In the genomic region with DNA sequence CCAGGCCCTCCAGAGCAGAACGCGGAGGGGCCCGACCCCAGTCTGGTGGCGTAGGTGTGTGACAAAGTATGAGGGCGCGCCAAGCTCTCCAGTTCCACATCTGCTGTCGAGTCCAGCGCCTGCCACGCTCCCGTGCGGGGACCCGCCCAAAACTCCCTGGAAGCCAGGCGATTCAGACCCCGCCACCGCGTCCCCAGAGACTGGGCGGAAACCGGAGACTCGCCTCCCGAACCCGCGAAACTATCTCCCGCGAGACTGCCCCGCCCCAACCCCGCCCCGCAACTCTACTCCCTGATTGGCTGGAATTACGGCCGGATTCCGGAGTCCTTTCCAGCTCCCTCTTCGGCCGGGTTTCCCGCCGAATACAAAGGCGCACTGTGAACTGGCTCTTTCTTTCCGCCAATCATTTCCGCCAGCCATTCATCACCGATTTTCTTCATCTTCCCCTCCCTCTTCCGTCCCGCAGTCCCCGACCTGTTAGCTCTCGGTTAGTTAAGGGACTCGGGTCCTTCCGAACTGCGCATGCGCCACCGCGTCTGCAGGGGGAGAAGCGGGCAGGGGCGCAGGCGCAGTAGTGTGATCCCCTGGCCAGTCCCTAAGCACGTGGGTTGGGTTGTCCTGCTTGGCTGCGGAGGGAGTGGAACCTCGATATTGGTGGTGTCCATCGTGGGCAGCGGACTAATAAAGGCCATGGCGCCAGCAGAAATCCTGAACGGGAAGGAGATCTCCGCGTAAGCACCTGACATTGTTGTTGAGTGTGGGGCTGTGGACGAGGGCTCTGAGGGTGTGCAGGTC, we compare ENCODE assay signal across 8 cellular contexts. TPM values are rescaled to one million over a fixed set of nuclear protein-coding genes. Genes with fewer than 3 reads are reported as not detected.
A peak's percentile ranks its signal among the peaks of the same experiment; 100 is the strongest.
DNase-seq lines count a peak whose midpoint lies in the region; ATAC-seq and TF ChIP-seq lines count a peak whose summit lies in the region.

TSS of gene MTHFD1 (plus strand) at position 616 of the 795 bp plus-strand sequence. CDS start at position 691, 75 bp downstream.

- CTCF ChIA-PET in mammary epithelial cell (lab: Charles Lee; ENCODE audit: low non-redundant PET): interaction anchor here (0.6 to 0.7 kb wide), 2 partner anchors 83 to 90 kb away, joined by 7 to 12 read pairs; no protein-coding TSS in a partner anchor

- no peak for TF ChIP-seq CTCF in WERI-Rb-1 (IDR thresholded peaks at IDR 0.05; ENCODE audit: low read depth, low read length)
- TF ChIP-seq CTCF in mammary epithelial cell (conservative IDR thresholded peaks at IDR 0.05 in 1 of 2, IDR thresholded peaks at IDR 0.05 in 1 of 2; ENCODE audit: extremely low read depth in 1 of 2, insufficient read depth in 1 of 2, low read depth in 1 of 2, low read length in 2 of 2): no peak

- WGBS in mammary epithelial cell (ENCODE audit: low coverage, missing lambda C conversion rate): 2% methylated on average over 24 of the region's 61 CpGs

- DNase-seq in ACHN (peak; percentile 97), NCI-H2227 (lab: John Stamatoyannopoulos, UW; ENCODE audit: unreplicated experiment) (peak; percentile 99), WERI-Rb-1 (peak; percentile 99), mammary epithelial cell (peak; percentile 99)

- H3K27me3 ChIP-seq in WERI-Rb-1 (ENCODE audit: insufficient read depth, low read depth, severe bottlenecking) (no peaks in the 10 kb centered on the region), mammary epithelial cell (ENCODE audit: insufficient read depth, low read length) (no peaks in the 10 kb centered on the region), iPS-20b (ENCODE audit: insufficient read depth, low read length) (no peaks in the 10 kb centered on the region)

- intact Hi-C loops in mammary epithelial cell (cut with micrococcal nuclease): loop anchor here (5.0 kb wide), 2 partner anchors 46 to 114 kb away; partner anchors contain the start of genes ZBTB1 and ZBTB25

- H3K79me2 ChIP-seq in mammary epithelial cell (ENCODE audit: insufficient read depth, low read length): peaks cover 55% of the 10 kb centered on the region

- peak within 1 kb of the TSS; percentile 86 for H3K4me2 ChIP-seq in mammary epithelial cell (ENCODE audit: insufficient read depth, low read depth, low read length)

- H3K27ac ChIP-seq in WERI-Rb-1 (peak within 1 kb of the TSS; percentile 91), mammary epithelial cell (ENCODE audit: insufficient read depth, low read depth, low read length) (peak within 1 kb of the TSS; percentile 75), iPS-20b (ENCODE audit: low read length) (peak within 1 kb of the TSS; percentile 79), skin epidermis (peak within 1 kb of the TSS; percentile 52 to 92 (median 84))

- H2AFZ ChIP-seq in mammary epithelial cell (ENCODE audit: low read depth, low read length): peak within 1 kb of the TSS; percentile 100

- H3K4me3 ChIP-seq in WERI-Rb-1 (ENCODE audit: low read depth, low read length): peak within 1 kb of the TSS; percentile 83
- peak within 1 kb of the TSS; percentile 69 to 92 (median 88) for H3K4me3 ChIP-seq in mammary epithelial cell (replicated peaks in 1 of 3; ENCODE audit: insufficient read depth in 1 of 3, low read depth in 2 of 3, low read length in 3 of 3)
- peak within 1 kb of the TSS; percentile 73 for H3K4me3 ChIP-seq in iPS-20b (ENCODE audit: low read length)
- H3K4me3 ChIP-seq in skin epidermis: peak within 1 kb of the TSS; percentile 55 to 78 (median 63)

- no TSS peak for BruUV-seq in mammary epithelial cell (replicated peaks; lab: Mats Ljungman, UMichigan)

- dilution Hi-C loops in mammary epithelial cell (cut with HindIII; ENCODE audit: low sequenced_read_pairs): no loop called here

- H3K4me1 ChIP-seq in mammary epithelial cell (ENCODE audit: insufficient read depth, low read length): no peaks in the 10 kb centered on the region
- H3K4me1 ChIP-seq in iPS-20b (ENCODE audit: insufficient read depth, low read length): peaks cover 14% of the 10 kb centered on the region

- peak; percentile 75 for ATAC-seq in GM18873 (IDR thresholded peaks at IDR 0.05; ENCODE audit: low FRiP score, unreplicated experiment)
- ATAC-seq in HG03139 (IDR thresholded peaks at IDR 0.05; ENCODE audit: unreplicated experiment): peak; percentile 72

- peaks cover 32% of the 10 kb centered on the region for H3K36me3 ChIP-seq in WERI-Rb-1
- H3K36me3 ChIP-seq in mammary epithelial cell (ENCODE audit: insufficient read depth, low read length): peaks cover 7% of the 10 kb centered on the region
- H3K36me3 ChIP-seq in iPS-20b (ENCODE audit: insufficient read depth, low read depth, low read length): peaks cover 14% of the 10 kb centered on the region; the same call in 1 of the 2 replicates

- H3K9me3 ChIP-seq in WERI-Rb-1 (ENCODE audit: severe bottlenecking) (no peaks in the 10 kb centered on the region), mammary epithelial cell (replicated peaks; ENCODE audit: insufficient read depth, low read length) (no peaks in the 10 kb centered on the region), iPS-20b (ENCODE audit: insufficient read depth, low read depth, low read length) (no peaks in the 10 kb centered on the region)

- H3K9ac ChIP-seq in mammary epithelial cell (ENCODE audit: insufficient read depth, low read length) (peak within 1 kb of the TSS; percentile 91), iPS-20b (ENCODE audit: low read depth, low read length) (peak within 1 kb of the TSS; percentile 98)

- in situ Hi-C loops in ACHN (cut with HindIII; ENCODE audit: low pct_ligation_motif_present, low pct_unique_long_range_greater_than_20kb, low sequenced_read_pairs) (no loop called here), mammary epithelial cell (cut with MboI; ENCODE audit: low sequenced_read_pairs in 2 of 2) (no loop called here)

- no peaks in the 10 kb centered on the region for H4K20me1 ChIP-seq in mammary epithelial cell (ENCODE audit: insufficient read depth, low read length)

RNA-seq across cellular contexts. Expression of gene MTHFD1, which starts in this region (rescaled TPM):
- 100 to 1,000 TPM in 1 of 2 donors, 10 to 100 TPM in 1; 39.5 to 117 TPM for total RNA-seq in mammary epithelial cell
- polyA plus RNA-seq in mammary epithelial cell: 70.7 TPM
- 193 TPM for polyA minus RNA-seq in mammary epithelial cell

Comparison
In these comparisons a context has a peak if more than half of its experiments do, and no peak if none do; other contexts are left out.
1. Peak in every context shown above with its lines: DNase-seq, ATAC-seq, H3K4me3 ChIP-seq and H3K27ac ChIP-seq.